ENCODE assay signal across 8 cellular contexts in genomic region chr6:26286168-26286854, GRCh38.
DNase-seq lines count a peak whose midpoint lies in the region; TF ChIP-seq lines count a peak whose summit lies in the region.

No MANE protein-coding gene starts in this region.

- DNase-seq in AG08395 (ENCODE audit: low spot score): peak; percentile 60
- DNase-seq in HEK293T (ENCODE audit: extremely low spot score): peak; percentile 32
- DNase-seq in NCI-H748 (lab: John Stamatoyannopoulos, UW; ENCODE audit: unreplicated experiment): peak; percentile 75
- peak; percentile 65 to 70 for DNase-seq in activated CD4-positive, alpha-beta T cell treated with anti-CD3 and anti-CD28 coated beads, Interleukin-2, amount 50 U/mL, for 4 hours
- peak; percentile 65 to 72 for DNase-seq in dermis microvascular lymphatic vessel endothelial cell (ENCODE audit: low read depth in 2 of 2)
- DNase-seq in lung microvascular endothelial cell (ENCODE audit: low read depth in 2 of 2): peak; percentile 72 to 81
- DNase-seq in stimulated activated CD8-positive, alpha-beta memory T cell treated with anti-CD3 and anti-CD28 coated beads, Interleukin-12 subunit alpha, Interleukin-12 subunit beta, amount 100 ng/mL, for 1 hour (ENCODE audit: low read depth): peak; percentile 72
- DNase-seq in 8988T: no peak

- CTCF ChIA-PET in HEK293T (lab: Yijun Ruan, JAX): no interaction called here

- POLR2A ChIA-PET in HEK293T (lab: Yijun Ruan, JAX): interaction anchor here (1.0 to 4.3 kb wide), 8 partner anchors 10 to 310 kb away, joined by 3 to 47 read pairs (median 13); a partner anchor contains a TSS

TF ChIP-seq in HEK293T, 16 proteins besides CTCF, POLR2A, EP300 and RAD21:
- peak; percentile 67 for TF ChIP-seq ZNF384 (IDR thresholded peaks at IDR 0.05)
- no peak for TF ChIP-seq FOXM1 (IDR thresholded peaks at IDR 0.05; ENCODE audit: borderline replicate concordance)
